In genomic region chr6:80233955-80234354, GRCh38 we compare ENCODE assay signal across 31 cellular contexts.
"Had no signal": no experiment of that assay in that cellular context is flagged by ENCODE, and none has a peak within 500 bp of the region (broad histone marks: within the 10 kb centered on the region; RNA-seq: fewer than 3 reads in every experiment).

No MANE protein-coding gene starts in this region.

- H3K36me3 Mint-ChIP-seq: natural killer cell had no signal

- H3K4me3 Mint-ChIP-seq: immature natural killer cell; mesothelial cell of epicardium; naive B cell; natural killer cell; stimulated activated naive B cell treated with anti-CD40 and anti-IgM and Interleukin-4, amounts not matched to agents 10 μg/mL and 1 μg/mL and 100 μg/mL, for 72 hours had no signal

- ATAC-seq: left colon; left lung; natural killer cell; right cardiac atrium; sciatic nerve; stimulated activated naive B cell treated with anti-CD40 and anti-IgM and Interleukin-4, amounts not matched to agents 10 μg/mL and 1 μg/mL and 100 μg/mL, for 72 hours; stimulated activated naive CD8-positive, alpha-beta T cell treated with anti-CD3 and anti-CD28 coated beads, Interleukin-15, Interleukin-2, amounts not matched to agents 100 U/mL and 50 U/mL, for 24 hours had no signal

- DNase-seq: hippocampal formation; immature natural killer cell; kidney; left colon; left lung; mesendoderm; naive B cell; natural killer cell; nucleus accumbens; pancreas; posterior cingulate gyrus; retina; right cardiac atrium; stimulated activated CD4-positive, alpha-beta T cell treated with anti-CD3 and anti-CD28 coated beads, Interleukin-12 subunit alpha, Interleukin-12 subunit beta, amount 100 ng/mL, for 4 hours; stimulated activated CD4-positive, alpha-beta T cell treated with anti-CD3 and anti-CD28 coated beads, Interleukin-15, amount 100 ng/mL, for 24 hours; stimulated activated CD4-positive, alpha-beta T cell treated with anti-CD3 and anti-CD28 coated beads, Interleukin-2, amount 100 ng/mL, for 24 hours; stimulated activated CD4-positive, alpha-beta T cell treated with anti-CD3 and anti-CD28 coated beads, Interleukin-4, amount 100 ng/mL, for 1 hour; stimulated activated naive B cell treated with anti-CD40 and anti-IgM and Interleukin-4, amounts not matched to agents 10 μg/mL and 1 μg/mL and 100 μg/mL, for 72 hours; stimulated activated naive CD8-positive, alpha-beta T cell treated with anti-CD3 and anti-CD28 coated beads, Interleukin-15, Interleukin-2, amounts not matched to agents 100 U/mL and 50 U/mL, for 24 hours; stomach; testis; thyroid gland; transverse colon; upper lobe of left lung had no signal

- H3K27ac ChIP-seq: left lung, pancreas, prostate gland, skin epidermis, stomach, testis, thyroid gland, transverse colon, upper lobe of left lung, vagina had no signal

- H3K27me3 Mint-ChIP-seq: naive B cell; stimulated activated naive B cell treated with anti-CD40 and anti-IgM and Interleukin-4, amounts not matched to agents 10 μg/mL and 1 μg/mL and 100 μg/mL, for 72 hours had no signal

- H3K4me1 Mint-ChIP-seq: immature natural killer cell; naive B cell; natural killer cell; stimulated activated naive B cell treated with anti-CD40 and anti-IgM and Interleukin-4, amounts not matched to agents 10 μg/mL and 1 μg/mL and 100 μg/mL, for 72 hours had no signal

- H3K4me3 ChIP-seq: left lung, lung, pancreas, prostate gland, skin epidermis, stomach, testis, thyroid gland, transverse colon, upper lobe of left lung, vagina had no signal

- H3K4me1 ChIP-seq: left lung, pancreas, prostate gland, testis, thyroid gland, transverse colon, upper lobe of left lung, vagina had no signal

- H3K27me3 ChIP-seq: left lung, pancreas, stomach, testis, thyroid gland, transverse colon, upper lobe of left lung, vagina had no signal

- H3K9me3 Mint-ChIP-seq: immature natural killer cell; natural killer cell; stimulated activated naive B cell treated with anti-CD40 and anti-IgM and Interleukin-4, amounts not matched to agents 10 μg/mL and 1 μg/mL and 100 μg/mL, for 72 hours had no signal

- H3K36me3 ChIP-seq: left lung, pancreas, prostate gland, stomach, thyroid gland, upper lobe of left lung, vagina had no signal

- H3K27ac Mint-ChIP-seq: immature natural killer cell; naive B cell; natural killer cell; stimulated activated naive B cell treated with anti-CD40 and anti-IgM and Interleukin-4, amounts not matched to agents 10 μg/mL and 1 μg/mL and 100 μg/mL, for 72 hours had no signal

- FAIRE-seq: islet of Langerhans, kidney, pancreas had no signal

- H3K9me3 ChIP-seq: pancreas, prostate gland, stomach, testis, thyroid gland, transverse colon, upper lobe of left lung, vagina had no signal
